13 cellular contexts compared by ENCODE assay signal in the genomic region with DNA sequence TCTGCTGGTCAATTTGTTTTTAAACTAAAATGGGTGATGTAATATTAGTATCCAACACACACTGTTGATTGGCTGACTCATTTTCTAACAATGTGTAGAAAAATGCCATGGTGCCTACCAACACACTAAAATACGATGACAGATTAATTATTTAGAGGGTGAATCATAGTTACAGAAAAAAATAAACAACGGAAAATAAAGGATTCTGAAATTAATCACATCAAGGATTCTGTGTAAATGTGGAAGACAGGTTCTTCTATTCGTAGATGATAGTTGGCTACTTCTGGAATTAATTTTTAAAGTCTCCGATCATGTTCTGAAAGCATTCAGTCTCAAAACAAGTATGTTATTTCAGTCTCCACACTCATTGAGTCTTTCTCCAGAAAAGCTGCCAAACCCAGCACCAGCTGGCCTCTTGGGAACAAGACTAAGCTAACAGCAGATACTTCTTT. TPM values are rescaled to one million over a fixed set of nuclear protein-coding genes. Genes with fewer than 3 reads are reported as not detected.
DNase-seq lines count a peak whose midpoint lies in the region; ATAC-seq and TF ChIP-seq lines count a peak whose summit lies in the region.
"Had no signal": no experiment of that assay in that cellular context is flagged by ENCODE, and none has a peak within 500 bp of the region (broad histone marks: within the 10 kb centered on the region; RNA-seq: fewer than 3 reads in every experiment).

No MANE protein-coding gene starts in this region.

- peak overlapping the region; percentile 75 for H3K27ac ChIP-seq in GM23248
- H3K27ac ChIP-seq in fibroblast of lung (ENCODE audit: insufficient read depth, low read length), result no peak overlapping the region
- peak overlapping the region; percentile 44 for H3K27ac ChIP-seq in smooth muscle cell (ENCODE audit: low read depth)
- H3K27ac ChIP-seq: esophagus muscularis mucosa, skin epidermis had no signal

- H3K36me3 ChIP-seq in GM23248 (ENCODE audit: low read depth), result no peaks in the 10 kb centered on the region
- H3K36me3 ChIP-seq in fibroblast of lung (ENCODE audit: control insufficient read depth, insufficient read depth, low read length), result no peaks in the 10 kb centered on the region
- no peaks in the 10 kb centered on the region for H3K36me3 ChIP-seq in smooth muscle cell (ENCODE audit: low read depth)
- H3K36me3 ChIP-seq: esophagus muscularis mucosa had no signal

- H3K4me3 ChIP-seq in GM23248 (peak overlapping the region; percentile 41), fibroblast of lung (replicated peaks in 1 of 4; ENCODE audit: control extremely low read depth in 1 of 4, insufficient read depth in 1 of 4, low read depth in 3 of 4, low read length in 4 of 4) (no peak overlapping the region), smooth muscle cell (no peak overlapping the region)
- H3K4me3 ChIP-seq: esophagus muscularis mucosa, skin epidermis had no signal

- in situ Hi-C loops in GM23248 (cut with MboI), result no loop called here

- H3K4me1 ChIP-seq in GM23248 (ENCODE audit: insufficient read depth), result peaks cover 37% of the 10 kb centered on the region
- H3K4me1 ChIP-seq in fibroblast of lung (ENCODE audit: control insufficient read depth, extremely low read depth, insufficient read depth, low read length), result no peaks in the 10 kb centered on the region
- no peaks in the 10 kb centered on the region for H3K4me1 ChIP-seq in smooth muscle cell (ENCODE audit: low read depth)

- H3F3A ChIP-seq in GM23248 (ENCODE audit: insufficient read depth), result peaks cover 7% of the 10 kb centered on the region
- no peaks in the 10 kb centered on the region for H3F3A ChIP-seq in smooth muscle cell (ENCODE audit: low read depth)

- H3K9me2 ChIP-seq in GM23248 (ENCODE audit: insufficient read depth), result no peaks in the 10 kb centered on the region

- no peaks in the 10 kb centered on the region for H3K27me3 ChIP-seq in GM23248 (replicated peaks; ENCODE audit: insufficient read depth)
- H3K27me3 ChIP-seq in fibroblast of lung (ENCODE audit: control insufficient read depth, insufficient read depth, low read length), result no peaks in the 10 kb centered on the region
- no peaks in the 10 kb centered on the region for H3K27me3 ChIP-seq in smooth muscle cell (ENCODE audit: low read depth)
- H3K27me3 ChIP-seq: esophagus muscularis mucosa had no signal

- no peaks in the 10 kb centered on the region for H3K79me2 ChIP-seq in GM23248 (ENCODE audit: insufficient read depth)
- H3K79me2 ChIP-seq in fibroblast of lung (ENCODE audit: control insufficient read depth, insufficient read depth, low read length), result no peaks in the 10 kb centered on the region
- H3K79me2 ChIP-seq in smooth muscle cell (ENCODE audit: low read depth), result no peaks in the 10 kb centered on the region

- no peak for TF ChIP-seq CTCF in fibroblast of lung (conservative IDR thresholded peaks at IDR 0.05 in 1 of 2, IDR thresholded peaks at IDR 0.05 in 1 of 2; ENCODE audit: low read depth in 1 of 2, low read length in 2 of 2)
- no peak for TF ChIP-seq CTCF in smooth muscle cell (IDR thresholded peaks at IDR 0.05; ENCODE audit: borderline replicate concordance, insufficient read depth, poor library complexity, severe bottlenecking)

- H2AFZ ChIP-seq in GM23248, result no peak overlapping the region
- no peak overlapping the region for H2AFZ ChIP-seq in fibroblast of lung (ENCODE audit: low read length)
- H2AFZ ChIP-seq in smooth muscle cell (ENCODE audit: low read depth), result no peak overlapping the region

- 0 to 1% methylated on average over 4 of the region's 4 CpGs for whole genome bisulfite sequencing in GM23248 (ENCODE audit: low coverage in 1 of 2, low lambda C conversion rate in 2 of 2, missing lambda C conversion rate in 2 of 2), 2 experiments
- WGBS in smooth muscle cell (ENCODE audit: low lambda C conversion rate), result 64% methylated on average over 4 of the region's 4 CpGs

- peak overlapping the region; percentile 69 for H3K4me2 ChIP-seq in GM23248 (ENCODE audit: unreplicated experiment)
- peak overlapping the region; percentile 4 for H3K4me2 ChIP-seq in fibroblast of lung (ENCODE audit: extremely low read depth, insufficient read depth, low read length)
- peak overlapping the region; percentile 20 for H3K4me2 ChIP-seq in smooth muscle cell

- DNase-seq in GM23248 (peak; percentile 92), RPMI7951 (ENCODE audit: low read depth) (peak; percentile 47), fibroblast of lung (ENCODE audit: low read depth in 2 of 2) (peak; percentile 83 to 90), smooth muscle cell (lab: John Stamatoyannopoulos, UW; ENCODE audit: unreplicated experiment) (no peak), NOMO-1 treated with dmso at 0.1 percent for 144 hours (lab: John Stamatoyannopoulos, UW; ENCODE audit: unreplicated experiment) (no peak), NCI-H1105 treated with DMSO at 0.1 percent for 48 hours (lab: John Stamatoyannopoulos, UW) (no peak)
- no peak for DNase-seq in stimulated activated CD4-positive, alpha-beta T cell treated with anti-CD3 and anti-CD28 coated beads, Interleukin-4, amount 100 ng/mL, for 4 hours
- DNase-seq: activated naive CD4-positive, alpha-beta T cell treated with anti-CD3 and anti-CD28 coated beads for 36 hours; mesendoderm had no signal

- no peaks in the 10 kb centered on the region for H4K20me1 ChIP-seq in GM23248 (ENCODE audit: insufficient read depth)
- H4K20me1 ChIP-seq in fibroblast of lung (ENCODE audit: control insufficient read depth, extremely low read depth, insufficient read depth, low read length), result no peaks in the 10 kb centered on the region
- H4K20me1 ChIP-seq in smooth muscle cell (ENCODE audit: low read depth), result no peaks in the 10 kb centered on the region

- H3K9ac ChIP-seq in GM23248 (peak overlapping the region; percentile 30), fibroblast of lung (ENCODE audit: insufficient read depth, low read length) (no peak overlapping the region), smooth muscle cell (ENCODE audit: low read depth) (no peak overlapping the region)

- no peak for ATAC-seq in HG03135 (IDR thresholded peaks at IDR 0.05; ENCODE audit: unreplicated experiment)
- ATAC-seq: activated CD4-positive, CD25-positive, alpha-beta regulatory T cell treated with anti-CD3 and anti-CD28 coated beads, Interleukin-2, amount 50 U/mL, for 24 hours had no signal

- H3K9me3 ChIP-seq in GM23248 (ENCODE audit: low read depth), result no peaks in the 10 kb centered on the region
- H3K9me3 ChIP-seq in fibroblast of lung (ENCODE audit: control insufficient read depth, insufficient read depth, low read depth, low read length), result no peaks in the 10 kb centered on the region
- no peaks in the 10 kb centered on the region for H3K9me3 ChIP-seq in smooth muscle cell (replicated peaks; ENCODE audit: low read depth)
- H3K9me3 ChIP-seq: esophagus muscularis mucosa had no signal

RNA-seq across cellular contexts. Expression of a gene that starts 8.2 kb away (rescaled TPM):
- total RNA-seq in GM23248 (2014; rRNA removed; shearing (Covaris generic)), result 0.11 TPM in 1 of 2 replicates, not detected in the other
- polyA plus RNA-seq in GM23248 (2016; fragmentation: Nextera tagmentation; extraction: Ambion mirVana) (not detected in 2 replicates), fibroblast of lung (0.03 TPM in 1 of 2 replicates, not detected in the other), smooth muscle cell (not detected in 2 replicates)
- total RNA-seq in RPMI7951 (2014; rRNA removed; shearing (Covaris generic)), result not detected in 2 replicates
- total RNA-seq in fibroblast of lung (under 0.01 TPM in 1 of 2 replicates, not detected in the other), smooth muscle cell (not detected in 2 replicates)
- polyA plus RNA-seq in fibroblast of lung (2012), result not detected in 2 replicates
- polyA minus RNA-seq in fibroblast of lung (ENCODE audit: low replicate concordance), result not detected in 2 replicates
- total RNA-seq: activated naive CD4-positive, alpha-beta T cell treated with anti-CD3 and anti-CD28 coated beads for 36 hours; esophagus muscularis mucosa had no signal

Comparison
In these comparisons a context has a peak if more than half of its experiments do, and no peak if none do; other contexts are left out.
1. DNase-seq: peak in GM23248 (single experiment), RPMI7951 (single experiment) and fibroblast of lung (2 of 2); none in smooth muscle cell (single experiment), NOMO-1 treated with dmso at 0.1 percent for 144 hours (single experiment), NCI-H1105 treated with DMSO at 0.1 percent for 48 hours (single experiment) and stimulated activated CD4-positive, alpha-beta T cell treated with anti-CD3 and anti-CD28 coated beads, Interleukin-4, amount 100 ng/mL, for 4 hours (0 of 2).
2. H3K4me2 ChIP-seq: peak in every context shown above with its lines; median percentile 69 in GM23248; 20 in smooth muscle cell; 4 in fibroblast of lung.